13 cellular contexts compared by ENCODE assay signal in genomic region chr19:54894106-54894505, GRCh38. TPM values are rescaled to one million over a fixed set of nuclear protein-coding genes. Genes with fewer than 3 reads are reported as not detected.
DNase-seq lines count a peak whose midpoint lies in the region; ATAC-seq, FAIRE-seq and TF ChIP-seq lines count a peak whose summit lies in the region.
"Not testable (repeated sequence)": the region's sequence is repeated elsewhere in the genome, so short reads cannot be mapped to it uniquely, and the experiment has no call there.
"Had no signal": no experiment of that assay in that cellular context is flagged by ENCODE, and none has a peak within 500 bp of the region (broad histone marks: within the 10 kb centered on the region; RNA-seq: fewer than 3 reads in every experiment).

No MANE protein-coding gene starts in this region.

- not testable (repeated sequence) for H3K9me3 ChIP-seq in Caco-2; HUES6 (ENCODE audit: control insufficient read depth, insufficient read depth, low read depth, low read length); H1 (ENCODE audit: insufficient read depth in 2 of 2, low read depth in 1 of 2, low read length in 1 of 2); naive thymus-derived CD4-positive, alpha-beta T cell (ENCODE audit: control insufficient read depth in 2 of 3, low read length in 3 of 3)

- H3K27ac ChIP-seq in HUES6 (ENCODE audit: low read depth, low read length) (peak overlapping the region; percentile 88), mesendoderm (ENCODE audit: low read depth, low read length) (peak overlapping the region; percentile 79)
- H3K27ac ChIP-seq in H1 (ENCODE audit: low read depth, low read length); naive thymus-derived CD4-positive, alpha-beta T cell (ENCODE audit: low read depth, low read length): not testable (repeated sequence)

- POLR2A ChIA-PET in Caco-2 (lab: Charles Lee); naive thymus-derived CD4-positive, alpha-beta T cell (lab: Charles Lee): not testable (repeated sequence)
- POLR2A ChIA-PET in H1 (lab: Charles Lee; ENCODE audit: partially characterized antibody), result interaction anchor here (1.2 to 2.0 kb wide), 4 partner anchors 12 to 186 kb away, joined by 3 to 8 read pairs (median 6); partner anchors contain the start of gene NCR1

- H3K23me2 ChIP-seq in H1 (ENCODE audit: low read depth, low read length), result not testable (repeated sequence)

- H3K36me3 ChIP-seq in Caco-2 (ENCODE audit: control insufficient read depth, insufficient read depth, low read length); H7 (replicated peaks; ENCODE audit: control insufficient read depth, insufficient read depth, low read length); HUES6 (ENCODE audit: control insufficient read depth, insufficient read depth, low read length); H1 (ENCODE audit: control insufficient read depth in 2 of 4, insufficient read depth in 4 of 4, low read length in 3 of 4); mesendoderm (ENCODE audit: control insufficient read depth, insufficient read depth, low read length); naive thymus-derived CD4-positive, alpha-beta T cell (ENCODE audit: control insufficient read depth in 2 of 3, insufficient read depth in 3 of 3, low read length in 3 of 3): not testable (repeated sequence)

- peaks cover 29% of the 10 kb centered on the region for H3K9me3 Mint-ChIP-seq in Caco-2 (ENCODE audit: unreplicated experiment)
- H3K9me3 Mint-ChIP-seq in naive thymus-derived CD4-positive, alpha-beta T cell; type B pancreatic cell: not testable (repeated sequence)

- not testable (repeated sequence) for H2AK5ac ChIP-seq in H1 (ENCODE audit: low read depth, low read length); mesendoderm (ENCODE audit: low read length)

- not testable (repeated sequence) for H3K56ac ChIP-seq in H1 (replicated peaks; ENCODE audit: insufficient read length, low read depth, low read length)
- H3K56ac ChIP-seq in mesendoderm (ENCODE audit: low read length), result peak overlapping the region; percentile 12

- H3K18ac ChIP-seq in H1 (ENCODE audit: extremely low read depth, low read length), result peak overlapping the region; percentile 60; the same call in 1 of the 2 replicates
- peak overlapping the region; percentile 22 for H3K18ac ChIP-seq in mesendoderm (ENCODE audit: low read length)

- H4K91ac ChIP-seq in H1 (replicated peaks; ENCODE audit: insufficient read length, low read length), result not testable (repeated sequence)

- H2BK5ac ChIP-seq in H1 (ENCODE audit: low read depth, low read length), result peak overlapping the region; percentile 66; the same call in 1 of the 2 replicates
- not testable (repeated sequence) for H2BK5ac ChIP-seq in mesendoderm (ENCODE audit: low read length)

- not testable (repeated sequence) for H3K4ac ChIP-seq in H1 (replicated peaks; ENCODE audit: insufficient read length, low read depth, low read length); mesendoderm (ENCODE audit: low read depth, low read length)

- CTCF ChIA-PET in Caco-2 (lab: Charles Lee) (interaction anchor here (0.7 to 1.1 kb wide), 2 partner anchors 13 to 730 kb away, joined by 3 to 9 read pairs; partner anchors contain the start of gene ZNF784), H1 (lab: Charles Lee; ENCODE audit: partially characterized antibody) (interaction anchor here (0.7 to 1.9 kb wide), 3 partner anchors 8 to 18 kb away, joined by 3 to 8 read pairs (median 3); no protein-coding TSS in a partner anchor)
- CTCF ChIA-PET in naive thymus-derived CD4-positive, alpha-beta T cell (lab: Charles Lee), result not testable (repeated sequence)

- not testable (repeated sequence) for H3K27me3 ChIP-seq in Caco-2 (replicated peaks; ENCODE audit: control insufficient read depth, insufficient read depth, low read length); H7 (ENCODE audit: control insufficient read depth, insufficient read depth, low read length); HUES6 (ENCODE audit: control insufficient read depth, insufficient read depth, low read length); H1 (replicated peaks in 1 of 4; ENCODE audit: control insufficient read depth in 3 of 4, extremely low read depth in 1 of 4, insufficient read depth in 3 of 4, low read length in 3 of 4); mesendoderm (ENCODE audit: insufficient read depth, low read length, poor library complexity); naive thymus-derived CD4-positive, alpha-beta T cell (ENCODE audit: control insufficient read depth in 2 of 2, insufficient read depth in 2 of 2, low read length in 2 of 2)

- H2AFZ ChIP-seq in H1 (ENCODE audit: low read length), result not testable (repeated sequence)

- H4K8ac ChIP-seq in H1 (ENCODE audit: extremely low read depth, insufficient read depth, low read length); mesendoderm (ENCODE audit: low read depth, low read length): not testable (repeated sequence)

- H3K14ac ChIP-seq in H1 (ENCODE audit: insufficient read length), result not testable (repeated sequence)

- H3K9ac ChIP-seq in HUES6 (ENCODE audit: low read length), result peak overlapping the region; percentile 74
- H3K9ac ChIP-seq in H1 (replicated peaks in 1 of 4; ENCODE audit: extremely low read depth in 1 of 4, low read depth in 3 of 4, low read length in 3 of 4); mesendoderm (ENCODE audit: low read length): not testable (repeated sequence)

- H3K79me2 ChIP-seq in H1 (ENCODE audit: control insufficient read depth in 1 of 2, insufficient read depth in 2 of 2, low read length in 2 of 2); mesendoderm (ENCODE audit: control insufficient read depth, insufficient read depth, low read length): not testable (repeated sequence)

- peak; percentile 8 for ATAC-seq in naive thymus-derived CD4-positive, alpha-beta T cell

- H3K23ac ChIP-seq in H1 (ENCODE audit: insufficient read length); mesendoderm (ENCODE audit: low read length): not testable (repeated sequence)

- not testable (repeated sequence) for H3K79me1 ChIP-seq in H1 (ENCODE audit: low read depth, low read length); mesendoderm (ENCODE audit: low read length)

- not testable (repeated sequence) for H3K4me3 ChIP-seq in Caco-2 (ENCODE audit: low read depth, low read length); H1 (ENCODE audit: extremely low read depth in 1 of 4, insufficient read depth in 2 of 4, low read depth in 3 of 4, low read length in 4 of 4); mesendoderm (ENCODE audit: low read length); naive thymus-derived CD4-positive, alpha-beta T cell (ENCODE audit: low read length)
- H3K4me3 ChIP-seq in H7 (ENCODE audit: insufficient read depth, low read depth, low read length) (peak overlapping the region; percentile 10; the same call in 1 of the 2 replicates), HUES6 (ENCODE audit: low read depth, low read length) (peak overlapping the region; percentile 36; the same call in 1 of the 2 replicates)

- not testable (repeated sequence) for TF ChIP-seq POLR2A in H1 (IDR thresholded peaks at IDR 0.05; ENCODE audit: control extremely low read depth in 1 of 2, low read depth in 2 of 2, low read length in 2 of 2)

- peak overlapping the region; percentile 76 for H3K27ac Mint-ChIP-seq in Caco-2 (ENCODE audit: unreplicated experiment)
- not testable (repeated sequence) for H3K27ac Mint-ChIP-seq in naive thymus-derived CD4-positive, alpha-beta T cell; type B pancreatic cell

- 90% methylated on average over 14 of the region's 16 CpGs; no CpG with 5 or more reads in 1 of the 2 experiments for WGBS in H1 (ENCODE audit: extremely low coverage in 1 of 2, insufficient coverage in 1 of 2, insufficient read length in 1 of 2, insufficient replicate concordance in 2 of 2, low coverage in 1 of 2, low lambda C conversion rate in 2 of 2, missing lambda C conversion rate in 1 of 2), 2 experiments
- no CpG with 5 or more reads among the region's 16 CpGs for WGBS in mesendoderm (ENCODE audit: extremely low coverage, insufficient coverage, low lambda C conversion rate)

- not testable (repeated sequence) for FAIRE-seq in H1 (lab: Jason Lieb, UNC)

- not testable (repeated sequence) for H2BK20ac ChIP-seq in H1 (ENCODE audit: low read length)

- not testable (repeated sequence) for H4K20me1 ChIP-seq in H1 (replicated peaks in 1 of 2; ENCODE audit: control insufficient read depth in 1 of 2, insufficient read depth in 2 of 2, low read length in 2 of 2)

- peak overlapping the region; percentile 68; the same call in 1 of the 2 replicates for H2BK12ac ChIP-seq in H1 (ENCODE audit: low read depth, low read length)

- H3K4me1 ChIP-seq in Caco-2 (peaks cover 19% of the 10 kb centered on the region), HUES6 (ENCODE audit: control insufficient read depth, insufficient read depth, low read length) (peaks cover 18% of the 10 kb centered on the region)
- not testable (repeated sequence) for H3K4me1 ChIP-seq in H1 (replicated peaks in 1 of 4; ENCODE audit: control insufficient read depth in 3 of 4, insufficient read depth in 4 of 4, low read length in 3 of 4); mesendoderm (ENCODE audit: control insufficient read depth, low read depth, low read length); naive thymus-derived CD4-positive, alpha-beta T cell (ENCODE audit: control insufficient read depth in 2 of 2, insufficient read depth in 2 of 2, low read length in 2 of 2)

- not testable (repeated sequence) for TF ChIP-seq RAD21 in H1 (IDR thresholded peaks at IDR 0.05 in 1 of 2, conservative IDR thresholded peaks at IDR 0.05 in 1 of 2; ENCODE audit: low read depth in 2 of 2, low read length in 2 of 2)

- not testable (repeated sequence) for H3K4me3 Mint-ChIP-seq in Caco-2 (ENCODE audit: unreplicated experiment); naive thymus-derived CD4-positive, alpha-beta T cell; type B pancreatic cell

- H3K4me1 Mint-ChIP-seq in Caco-2 (ENCODE audit: low read depth, unreplicated experiment), result peaks cover 19% of the 10 kb centered on the region
- not testable (repeated sequence) for H3K4me1 Mint-ChIP-seq in naive thymus-derived CD4-positive, alpha-beta T cell; type B pancreatic cell (ENCODE audit: unreplicated experiment)

- not testable (repeated sequence) for H4K5ac ChIP-seq in H1 (ENCODE audit: insufficient read length, low read depth, low read length); mesendoderm (ENCODE audit: low read length)

- H2BK15ac ChIP-seq in H1 (ENCODE audit: low read length); mesendoderm (replicated peaks; ENCODE audit: low read depth): not testable (repeated sequence)

- not testable (repeated sequence) for TF ChIP-seq CTCF in Caco-2 (IDR thresholded peaks at IDR 0.05; ENCODE audit: insufficient read depth in 1 of 2, low read depth in 1 of 2, low read length in 1 of 2, severe bottlenecking in 1 of 2, unreplicated experiment in 1 of 2); H1 (IDR thresholded peaks at IDR 0.05; ENCODE audit: control extremely low read depth in 1 of 3, insufficient read depth in 1 of 3, low read depth in 1 of 3, low read length in 3 of 3); type B pancreatic cell (conservative IDR thresholded peaks at IDR 0.05)

- H3K36me3 Mint-ChIP-seq in Caco-2 (ENCODE audit: insufficient read depth, unreplicated experiment), result peaks cover 13% of the 10 kb centered on the region
- not testable (repeated sequence) for H3K36me3 Mint-ChIP-seq in naive thymus-derived CD4-positive, alpha-beta T cell; type B pancreatic cell

- BruUV-seq in Caco-2 (replicated peaks; lab: Mats Ljungman, UMichigan), result not testable (repeated sequence)

- intact Hi-C loops in Caco-2 (cut with micrococcal nuclease; ENCODE audit: unreplicated experiment); naive thymus-derived CD4-positive, alpha-beta T cell (cut with micrococcal nuclease): not testable (repeated sequence)

- TF ChIP-seq EP300 in H1 (IDR thresholded peaks at IDR 0.05; ENCODE audit: borderline replicate concordance in 1 of 2, low read depth in 2 of 2, low read length in 2 of 2), result not testable (repeated sequence)

- DNase-seq in Caco-2; H7; H1 (ENCODE audit: low read depth in 1 of 2, low spot score in 2 of 2); mesendoderm; naive thymus-derived CD4-positive, alpha-beta T cell: not testable (repeated sequence)
- DNase-seq in type B pancreatic cell (ENCODE audit: extremely low spot score, unreplicated experiment), result peak; percentile 43

- H2BK120ac ChIP-seq in H1 (replicated peaks; ENCODE audit: low read depth, low read length), result not testable (repeated sequence)
- H2BK120ac ChIP-seq in mesendoderm (ENCODE audit: low read depth, low read length), result peak overlapping the region; percentile 78

- peak overlapping the region in 1 of 2 experiments; percentile 37; a peak in 1 of 4 replicates for H3K4me2 ChIP-seq in H1 (ENCODE audit: insufficient read depth in 1 of 2, low read depth in 2 of 2, low read length in 2 of 2)
- H3K4me2 ChIP-seq in mesendoderm (ENCODE audit: low read length), result not testable (repeated sequence)

- not testable (repeated sequence) for H3K27me3 Mint-ChIP-seq in Caco-2 (ENCODE audit: insufficient read depth, unreplicated experiment)
- peaks cover 5 to 27% (median 23%) of the 10 kb centered on the region in 5 donors for H3K27me3 Mint-ChIP-seq in naive thymus-derived CD4-positive, alpha-beta T cell
- peaks cover 14% of the 10 kb centered on the region for H3K27me3 Mint-ChIP-seq in type B pancreatic cell

RNA-seq across cellular contexts. Expression of gene NCR1, which starts 11.8 kb away (rescaled TPM):
- total RNA-seq in Caco-2 (2022) (0.91 and 1.1 TPM in 2 replicates), type B pancreatic cell (ENCODE audit: low replicate concordance) (not detected in 2 replicates)
- total RNA-seq in H7 (2014; rRNA removed; shearing (Covaris generic)), result 1.8 and 12.6 TPM in 2 replicates
- 4.6 and 5.1 TPM in 2 replicates for total RNA-seq in H1 (2021; fragmentation: NEBNext Ultra II Directional; extraction: Animal tissue kit (Norgen Biotek cat#: 25700))
- 1.5 and 2.3 TPM in 2 replicates for polyA plus RNA-seq in H1 (2011; rRNA removed)
- 2.7 TPM for polyA plus RNA-seq in H1 (2011; cell fraction: cytosol; rRNA removed)
- polyA plus RNA-seq in H1 (2011; cell fraction: nucleus; rRNA removed), result 3.1 TPM
- 1.6 to 3.0 TPM (median 2.3 TPM) in 4 replicates for polyA plus RNA-seq in H1 (2012, experiment 1 of 2)
- polyA plus RNA-seq in H1 (2012, experiment 2 of 2), result 0.70 TPM
- polyA plus RNA-seq in H1 (2013, experiment 1 of 2), result 1.4 TPM
- 1.3 TPM for polyA plus RNA-seq in H1 (2013, experiment 2 of 2)
- polyA minus RNA-seq in H1 (2011; rRNA and poly(A)+ RNA removed), result 7.3 and 11.6 TPM in 2 replicates
- polyA minus RNA-seq in H1 (2011; cell fraction: cytosol; rRNA and poly(A)+ RNA removed), result 5.1 TPM
- 3.7 TPM for polyA minus RNA-seq in H1 (2011; cell fraction: nucleus; rRNA and poly(A)+ RNA removed)
- polyA plus RNA-seq in mesendoderm (2013, experiment 1 of 2), result 4.1 TPM
- polyA plus RNA-seq in mesendoderm (2013, experiment 2 of 2), result 3.6 TPM
- total RNA-seq in naive thymus-derived CD4-positive, alpha-beta T cell, result 10 to 100 TPM in 1 of 5 experiments, 1 to 10 TPM in 1, under 1 TPM in 2, not detected in 1; 0.65 to 22.1 (median 1.6) TPM
- polyA plus RNA-seq in naive thymus-derived CD4-positive, alpha-beta T cell, result not detected
- total RNA-seq: B cell; CD4-positive, CD25-positive, alpha-beta regulatory T cell; G401; HFFc6 had no signal
- polyA plus RNA-seq: AG04450 had no signal

RNA-seq across cellular contexts. Expression of gene FCAR, which starts 20.1 kb away (rescaled TPM):
- total RNA-seq in Caco-2 (2022), result not detected in 2 replicates
- total RNA-seq in H7 (2014; rRNA removed; shearing (Covaris generic)), result not detected in 2 replicates
- not detected in 2 replicates for total RNA-seq in H1 (2021; fragmentation: NEBNext Ultra II Directional; extraction: Animal tissue kit (Norgen Biotek cat#: 25700))
- not detected in 2 replicates for polyA plus RNA-seq in H1 (2011; rRNA removed)
- not detected for polyA plus RNA-seq in H1 (2011; cell fraction: cytosol; rRNA removed)
- 0.11 TPM for polyA plus RNA-seq in H1 (2011; cell fraction: nucleus; rRNA removed)
- not detected in 4 replicates for polyA plus RNA-seq in H1 (2012, experiment 1 of 2)
- polyA plus RNA-seq in H1 (2012, experiment 2 of 2), result not detected
- not detected for polyA plus RNA-seq in H1 (2013, experiment 1 of 2)
- polyA plus RNA-seq in H1 (2013, experiment 2 of 2), result not detected
- not detected in 2 replicates for polyA minus RNA-seq in H1 (2011; rRNA and poly(A)+ RNA removed)
- polyA minus RNA-seq in H1 (2011; cell fraction: cytosol; rRNA and poly(A)+ RNA removed), result not detected
- not detected for polyA minus RNA-seq in H1 (2011; cell fraction: nucleus; rRNA and poly(A)+ RNA removed)
- polyA plus RNA-seq in mesendoderm (2013, experiment 1 of 2), result not detected
- polyA plus RNA-seq in mesendoderm (2013, experiment 2 of 2), result not detected
- 100 to 1,000 TPM in 1 of 5 experiments, 1 to 10 TPM in 1, not detected in 3; 8.5 to 110 TPM for total RNA-seq in naive thymus-derived CD4-positive, alpha-beta T cell
- not detected for polyA plus RNA-seq in naive thymus-derived CD4-positive, alpha-beta T cell
- total RNA-seq in type B pancreatic cell (ENCODE audit: low replicate concordance), result not detected in 2 replicates
- total RNA-seq: B cell; CD4-positive, CD25-positive, alpha-beta regulatory T cell; G401; HFFc6 had no signal
- polyA plus RNA-seq: AG04450 had no signal

RNA-seq across cellular contexts. Expression of gene KIR3DL2, which starts 43.9 kb away (rescaled TPM):
- total RNA-seq in Caco-2 (2022) (not detected in 2 replicates), type B pancreatic cell (ENCODE audit: low replicate concordance) (not detected in 2 replicates)
- total RNA-seq in H7 (2014; rRNA removed; shearing (Covaris generic)), result not detected in 2 replicates
- total RNA-seq in H1 (2021; fragmentation: NEBNext Ultra II Directional; extraction: Animal tissue kit (Norgen Biotek cat#: 25700)), result not detected in 2 replicates
- polyA plus RNA-seq in H1 (2011; rRNA removed), result not detected in 2 replicates
- polyA plus RNA-seq in H1 (2011; cell fraction: cytosol; rRNA removed), result not detected
- polyA plus RNA-seq in H1 (2011; cell fraction: nucleus; rRNA removed), result not detected
- not detected in 4 replicates for polyA plus RNA-seq in H1 (2012, experiment 1 of 2)
- polyA plus RNA-seq in H1 (2012, experiment 2 of 2), result not detected
- not detected for polyA plus RNA-seq in H1 (2013, experiment 1 of 2)
- not detected for polyA plus RNA-seq in H1 (2013, experiment 2 of 2)
- polyA minus RNA-seq in H1 (2011; rRNA and poly(A)+ RNA removed), result not detected in 2 replicates
- not detected for polyA minus RNA-seq in H1 (2011; cell fraction: cytosol; rRNA and poly(A)+ RNA removed)
- polyA minus RNA-seq in H1 (2011; cell fraction: nucleus; rRNA and poly(A)+ RNA removed), result not detected
- not detected for polyA plus RNA-seq in mesendoderm (2013, experiment 1 of 2)
- polyA plus RNA-seq in mesendoderm (2013, experiment 2 of 2), result not detected
- 1 to 10 TPM in 2 of 5 experiments, under 1 TPM in 1, not detected in 2; 0.94 to 6.1 (median 1.3) TPM for total RNA-seq in naive thymus-derived CD4-positive, alpha-beta T cell
- polyA plus RNA-seq in naive thymus-derived CD4-positive, alpha-beta T cell, result 1 to 10 TPM in 1 of 2 donors, under 1 TPM in 1; 0.40 to 1.5 TPM
- total RNA-seq: G401, HFFc6 had no signal
- polyA plus RNA-seq: AG04450 had no signal

RNA-seq across cellular contexts. Expression of gene NLRP7, which starts 53.2 kb away (rescaled TPM):
- total RNA-seq in Caco-2 (2022) (0.43 and 0.49 TPM in 2 replicates), type B pancreatic cell (ENCODE audit: low replicate concordance) (0.98 TPM in 1 of 2 replicates, not detected in the other)
- total RNA-seq in H7 (2014; rRNA removed; shearing (Covaris generic)), result 1.9 and 3.2 TPM in 2 replicates
- 0.91 and 0.96 TPM in 2 replicates for total RNA-seq in H1 (2021; fragmentation: NEBNext Ultra II Directional; extraction: Animal tissue kit (Norgen Biotek cat#: 25700))
- polyA plus RNA-seq in H1 (2011; rRNA removed), result 0.75 and 1.2 TPM in 2 replicates
- 1.1 TPM for polyA plus RNA-seq in H1 (2011; cell fraction: cytosol; rRNA removed)
- 0.87 TPM for polyA plus RNA-seq in H1 (2011; cell fraction: nucleus; rRNA removed)
- polyA plus RNA-seq in H1 (2012, experiment 1 of 2), result 0.95 to 1.8 TPM (median 1.5 TPM) in 4 replicates
- 0.51 TPM for polyA plus RNA-seq in H1 (2012, experiment 2 of 2)
- 0.67 TPM for polyA plus RNA-seq in H1 (2013, experiment 1 of 2)
- polyA plus RNA-seq in H1 (2013, experiment 2 of 2), result 0.88 TPM
- 1.1 and 1.7 TPM in 2 replicates for polyA minus RNA-seq in H1 (2011; rRNA and poly(A)+ RNA removed)
- polyA minus RNA-seq in H1 (2011; cell fraction: cytosol; rRNA and poly(A)+ RNA removed), result 0.59 TPM
- polyA minus RNA-seq in H1 (2011; cell fraction: nucleus; rRNA and poly(A)+ RNA removed), result 0.20 TPM
- 0.58 TPM for polyA plus RNA-seq in mesendoderm (2013, experiment 1 of 2)
- polyA plus RNA-seq in mesendoderm (2013, experiment 2 of 2), result 0.62 TPM
- total RNA-seq in naive thymus-derived CD4-positive, alpha-beta T cell, result not detected
- polyA plus RNA-seq in naive thymus-derived CD4-positive, alpha-beta T cell, result not detected
- total RNA-seq: CD4-positive, CD25-positive, alpha-beta regulatory T cell; CD8-positive, alpha-beta T cell; G401; HFFc6 had no signal
- polyA plus RNA-seq: AG04450; CD4-positive, CD25-positive, alpha-beta regulatory T cell had no signal
